21 cellular contexts compared by ENCODE assay signal in genomic region chr20:50559149-50559548, GRCh38. TPM values are rescaled to one million over a fixed set of nuclear protein-coding genes. Genes with fewer than 3 reads are reported as not detected.
DNase-seq lines count a peak whose midpoint lies in the region; ATAC-seq and TF ChIP-seq lines count a peak whose summit lies in the region.
"Had no signal": no experiment of that assay in that cellular context is flagged by ENCODE, and none has a peak within 500 bp of the region (broad histone marks: within the 10 kb centered on the region; RNA-seq: fewer than 3 reads in every experiment).

No MANE protein-coding gene starts in this region.

- POLR2A ChIA-PET in HCT116 (lab: Charles Lee), result no interaction called here

- H3K4me3 Mint-ChIP-seq in activated T-cell treated with anti-CD3 and anti-CD28 coated beads, Interleukin-2, amount 50 U/mL, for 4 hours, result peak overlapping the region; percentile 67
- H3K4me3 Mint-ChIP-seq in activated T-helper 2 cell treated with anti-CD3 and anti-CD28 coated beads, Interferon-gamma antibody, Interleukin-2, Interleukin-4, amounts not matched to agents 10 μg/mL and 5 μg/mL and 100 μg/mL, durations not matched to agents 14 hours and 24 hours and 36 hours (ENCODE audit: low read depth), result no peak overlapping the region
- H3K4me3 Mint-ChIP-seq: CD14-positive monocyte, neural progenitor cell had no signal

- peaks cover 68% of the 10 kb centered on the region for H3K4me1 Mint-ChIP-seq in activated T-cell treated with anti-CD3 and anti-CD28 coated beads, Interleukin-2, amount 50 U/mL, for 4 hours (ENCODE audit: low read depth)
- peaks cover 53% of the 10 kb centered on the region for H3K4me1 Mint-ChIP-seq in activated T-helper 2 cell treated with anti-CD3 and anti-CD28 coated beads, Interferon-gamma antibody, Interleukin-2, Interleukin-4, amounts not matched to agents 10 μg/mL and 5 μg/mL and 100 μg/mL, durations not matched to agents 14 hours and 24 hours and 36 hours (ENCODE audit: low read depth)

- H3K4me3 ChIP-seq in HCT116 (replicated peaks in 1 of 2; ENCODE audit: low read depth in 1 of 2, low read length in 2 of 2), result no peak overlapping the region; a peak in 1 of 4 replicates
- no peak overlapping the region for H3K4me3 ChIP-seq in mesodermal cell (ENCODE audit: extremely low read depth, insufficient read depth, low read length, poor library complexity, severe bottlenecking)
- H3K4me3 ChIP-seq: cardiac muscle cell, neural progenitor cell, testis had no signal

- no peaks in the 10 kb centered on the region for H3K27me3 Mint-ChIP-seq in activated T-cell treated with anti-CD3 and anti-CD28 coated beads, Interleukin-2, amount 50 U/mL, for 4 hours (ENCODE audit: low read depth)
- H3K27me3 Mint-ChIP-seq in activated T-helper 2 cell treated with anti-CD3 and anti-CD28 coated beads, Interferon-gamma antibody, Interleukin-2, Interleukin-4, amounts not matched to agents 10 μg/mL and 5 μg/mL and 100 μg/mL, durations not matched to agents 14 hours and 24 hours and 36 hours (ENCODE audit: low read depth), result no peaks in the 10 kb centered on the region
- H3K27me3 Mint-ChIP-seq: progenitor cell of endocrine pancreas had no signal

- H3K4me2 ChIP-seq in HCT116 (ENCODE audit: low read length), result peak overlapping the region; percentile 67
- H3K4me2 ChIP-seq: neural progenitor cell had no signal

- peaks cover 40% of the 10 kb centered on the region for H3K36me3 Mint-ChIP-seq in activated T-cell treated with anti-CD3 and anti-CD28 coated beads, Interleukin-2, amount 50 U/mL, for 4 hours (ENCODE audit: insufficient read depth)
- peaks cover 60% of the 10 kb centered on the region for H3K36me3 Mint-ChIP-seq in activated T-helper 2 cell treated with anti-CD3 and anti-CD28 coated beads, Interferon-gamma antibody, Interleukin-2, Interleukin-4, amounts not matched to agents 10 μg/mL and 5 μg/mL and 100 μg/mL, durations not matched to agents 14 hours and 24 hours and 36 hours (ENCODE audit: low read depth)

- peaks cover 92% of the 10 kb centered on the region for H3K79me2 ChIP-seq in HCT116 (ENCODE audit: insufficient read depth, low read length)

- BruUV-seq in HCT116 (replicated peaks; lab: Mats Ljungman, UMichigan), result no TSS peak

- DNase-seq in activated T-cell treated with anti-CD3 and anti-CD28 coated beads, Interleukin-2, amount 50 U/mL, for 4 hours, result no peak
- no peak for DNase-seq in activated T-cell treated with anti-CD3 and anti-CD28 coated beads, Interleukin-2, amount 50 U/mL, for 48 hours
- DNase-seq in HCT116 (ENCODE audit: low read depth, low spot score), result no peak
- no peak for DNase-seq in activated T-helper 2 cell treated with anti-CD3 and anti-CD28 coated beads, Interferon-gamma antibody, Interleukin-2, Interleukin-4, amounts not matched to agents 10 μg/mL and 5 μg/mL and 100 μg/mL, durations not matched to agents 14 hours and 24 hours and 36 hours (ENCODE audit: low spot score)
- no peak for DNase-seq in UCSD-AML1 (lab: John Stamatoyannopoulos, UW; ENCODE audit: unreplicated experiment)
- DNase-seq: activated CD4-positive, alpha-beta T cell treated with anti-CD3 and anti-CD28 coated beads for 4 hours; GOT3; NCI-H1105; NCI-H2081; NCI-H345; NCI-H82; SHP77; testis had no signal

- no peaks in the 10 kb centered on the region for H3K9me2 ChIP-seq in HCT116 (ENCODE audit: insufficient read depth)

- H2AFZ ChIP-seq in HCT116 (ENCODE audit: low read depth, low read length, poor library complexity, severe bottlenecking), result no peak overlapping the region
- H2AFZ ChIP-seq: neural progenitor cell had no signal

- intact Hi-C loops in HCT116 (cut with micrococcal nuclease), result loop anchor here (5.0 kb wide), 1 partner anchor 47 kb away; the partner anchor contains the start of gene PTPN1
- intact Hi-C loops in activated T-helper 2 cell treated with anti-CD3 and anti-CD28 coated beads, Interferon-gamma antibody, Interleukin-2, Interleukin-4, amounts not matched to agents 10 μg/mL and 5 μg/mL and 100 μg/mL, durations not matched to agents 14 hours and 24 hours and 36 hours (cut with micrococcal nuclease), result no loop called here

- H3K36me3 ChIP-seq in HCT116 (ENCODE audit: control insufficient read depth in 1 of 2, insufficient read depth in 2 of 2, low read length in 2 of 2), result peaks cover 5 to 14% of the 10 kb centered on the region in 2 experiments; a peak in 2 of 4 replicates
- peaks cover 26% of the 10 kb centered on the region for H3K36me3 ChIP-seq in mesodermal cell (ENCODE audit: control insufficient read depth, insufficient read depth, low read length)
- H3K36me3 ChIP-seq: neural progenitor cell had no signal

- H3K27ac ChIP-seq in HCT116 (ENCODE audit: low read depth, low read length), result peak overlapping the region; percentile 65; the same call in 1 of the 2 replicates
- peak overlapping the region; percentile 2 for H3K27ac ChIP-seq in mesodermal cell (ENCODE audit: low read depth, low read length, severe bottlenecking)
- H3K27ac ChIP-seq: cardiac muscle cell, neural progenitor cell, testis had no signal

- TF ChIP-seq CTCF in HCT116 (IDR thresholded peaks at IDR 0.05 in 2 of 3, conservative IDR thresholded peaks at IDR 0.05 in 1 of 3; ENCODE audit: borderline replicate concordance in 1 of 3, insufficient read depth in 1 of 3, low read depth in 2 of 3, low read length in 2 of 3), result no peak

- CTCF ChIA-PET in HCT116 (lab: Charles Lee), result no interaction called here

- TF ChIP-seq POLR2A in HCT116 (IDR thresholded peaks at IDR 0.05; ENCODE audit: borderline replicate concordance, extremely low read depth, insufficient read depth, insufficient read length), result no peak

- H3K4me1 ChIP-seq in HCT116 (ENCODE audit: control insufficient read depth in 1 of 2, insufficient read depth in 2 of 2, low read length in 2 of 2) (peaks cover 62 to 71% of the 10 kb centered on the region in 2 experiments), mesodermal cell (ENCODE audit: control insufficient read depth, insufficient read depth, low read length, poor library complexity, severe bottlenecking) (peaks cover 39% of the 10 kb centered on the region)
- H3K4me1 ChIP-seq: neural progenitor cell had no signal

- no peak for TF ChIP-seq RAD21 in HCT116 (IDR thresholded peaks at IDR 0.05; ENCODE audit: low read depth)

- H4K20me1 ChIP-seq in HCT116 (ENCODE audit: insufficient read depth), result no peaks in the 10 kb centered on the region

- RAD21 ChIA-PET in HCT116 (lab: Charles Lee; ENCODE audit: low non-redundant PET in 1 of 2, low total read pairs in 2 of 2, uncharacterized antibody in 2 of 2, unreplicated experiment in 2 of 2), result no interaction called here

- no peak for ATAC-seq in activated T-cell treated with anti-CD3 and anti-CD28 coated beads, Interleukin-2, amount 50 U/mL, for 4 hours
- ATAC-seq in HCT116 (no peak), GM18907 (IDR thresholded peaks at IDR 0.05; ENCODE audit: unreplicated experiment) (no peak), GM21528 (IDR thresholded peaks at IDR 0.05; ENCODE audit: low FRiP score, unreplicated experiment) (no peak)
- ATAC-seq: left lobe of liver had no signal

- peak overlapping the region; percentile 62 for H3K27ac Mint-ChIP-seq in activated T-helper 2 cell treated with anti-CD3 and anti-CD28 coated beads, Interferon-gamma antibody, Interleukin-2, Interleukin-4, amounts not matched to agents 10 μg/mL and 5 μg/mL and 100 μg/mL, durations not matched to agents 14 hours and 24 hours and 36 hours
- H3K27ac Mint-ChIP-seq: neural progenitor cell, progenitor cell of endocrine pancreas had no signal

- peak overlapping the region; percentile 56 for H3K9ac ChIP-seq in HCT116 (ENCODE audit: low read length)
- H3K9ac ChIP-seq: neural progenitor cell had no signal

- H3K9me3 ChIP-seq in HCT116 (ENCODE audit: control insufficient read depth in 1 of 2, insufficient read depth in 1 of 2, low read depth in 1 of 2, low read length in 2 of 2) (no peaks in the 10 kb centered on the region), mesodermal cell (ENCODE audit: control insufficient read depth, low read length) (no peaks in the 10 kb centered on the region)
- H3K9me3 ChIP-seq: testis had no signal

- WGBS in mesodermal cell (ENCODE audit: insufficient coverage in 2 of 2), 2 experiments, result 94 to 97% methylated on average over 2 to 4 of the region's 6 CpGs

- no peaks in the 10 kb centered on the region for H3K9me3 Mint-ChIP-seq in activated T-cell treated with anti-CD3 and anti-CD28 coated beads, Interleukin-2, amount 50 U/mL, for 4 hours
- no peaks in the 10 kb centered on the region for H3K9me3 Mint-ChIP-seq in activated T-helper 2 cell treated with anti-CD3 and anti-CD28 coated beads, Interferon-gamma antibody, Interleukin-2, Interleukin-4, amounts not matched to agents 10 μg/mL and 5 μg/mL and 100 μg/mL, durations not matched to agents 14 hours and 24 hours and 36 hours
- H3K9me3 Mint-ChIP-seq: CD14-positive monocyte had no signal

- H3K27me3 ChIP-seq in HCT116 (ENCODE audit: insufficient read depth, low read length), result no peaks in the 10 kb centered on the region
- H3K27me3 ChIP-seq: cardiac muscle cell, neural progenitor cell, testis had no signal

TF ChIP-seq in HCT116, 20 proteins besides CTCF, POLR2A, EP300 and RAD21 (continues in another document):
- TF ChIP-seq MAX (IDR thresholded peaks at IDR 0.05) (no peak), SRF (IDR thresholded peaks at IDR 0.05; ENCODE audit: low read depth) (no peak), POLR2AphosphoS5 (IDR thresholded peaks at IDR 0.05; ENCODE audit: low read depth, low read length) (no peak), FOSL1 (IDR thresholded peaks at IDR 0.05; ENCODE audit: low read depth) (no peak), SIN3A (IDR thresholded peaks at IDR 0.05; ENCODE audit: low read depth) (no peak), CBX3 (IDR thresholded peaks at IDR 0.05; ENCODE audit: low read depth) (no peak)

RNA-seq across cellular contexts. Expression of gene PTPN1, which starts 49.0 kb away (rescaled TPM):
- total RNA-seq in activated T-cell treated with anti-CD3 and anti-CD28 coated beads, Interleukin-2, amount 50 U/mL, for 4 hours, result 10 to 100 TPM; 72.0 to 87.9 (median 72.3) TPM
- 47.5 TPM for total RNA-seq in HCT116 (2021; ENCODE audit: unreplicated experiment)
- 28.6 and 33.0 TPM in 2 replicates for polyA plus RNA-seq in HCT116 (2012)
- 93.2 and 94.6 TPM in 2 replicates for total RNA-seq in activated T-helper 2 cell treated with anti-CD3 and anti-CD28 coated beads, Interferon-gamma antibody, Interleukin-2, Interleukin-4, amounts not matched to agents 10 μg/mL and 5 μg/mL and 100 μg/mL, durations not matched to agents 14 hours and 24 hours and 36 hours
- polyA plus RNA-seq in mesodermal cell (2013, experiment 1 of 2), result 43.3 TPM
- 40.9 TPM for polyA plus RNA-seq in mesodermal cell (2013, experiment 2 of 2)
